ENCODE assay signal across 11 cellular contexts in genomic region chr7:132882714-132883428, GRCh38.
DNase-seq lines count a peak whose midpoint lies in the region; ATAC-seq and TF ChIP-seq lines count a peak whose summit lies in the region.
"Had no signal": no experiment of that assay in that cellular context is flagged by ENCODE, and none has a peak within 500 bp of the region (broad histone marks: within the 10 kb centered on the region; RNA-seq: fewer than 3 reads in every experiment).

No MANE protein-coding gene starts in this region.

- peak overlapping the region; percentile 19 for H3K27ac Mint-ChIP-seq in T-helper 17 cell
- peak overlapping the region; percentile 35 to 88 (median 84) for H3K27ac Mint-ChIP-seq in naive thymus-derived CD4-positive, alpha-beta T cell

- H3K27me3 ChIP-seq in naive thymus-derived CD4-positive, alpha-beta T cell (ENCODE audit: control insufficient read depth in 2 of 2, insufficient read depth in 2 of 2, low read length in 2 of 2) = no peaks in the 10 kb centered on the region
- H3K27me3 ChIP-seq: ovary, testis had no signal

- DNase-seq in T-helper 17 cell (no peak), A172 (ENCODE audit: low spot score) (no peak), posterior vena cava (ENCODE audit: low spot score) (no peak), NCI-H2171 (lab: John Stamatoyannopoulos, UW) (no peak), HK-2 (ENCODE audit: unreplicated experiment) (no peak)
- peak in 5 of 9 donors; percentile 21 to 40 (median 28) for DNase-seq in naive thymus-derived CD4-positive, alpha-beta T cell
- DNase-seq: hippocampal formation, ovary, testis had no signal

- H3K27ac ChIP-seq in naive thymus-derived CD4-positive, alpha-beta T cell (ENCODE audit: low read depth, low read length) = peak overlapping the region; percentile 27
- H3K27ac ChIP-seq: ovary, testis had no signal

- no peaks in the 10 kb centered on the region for H3K9me3 ChIP-seq in T-helper 17 cell (ENCODE audit: control insufficient read depth, low read length, poor library complexity, severe bottlenecking)
- no peaks in the 10 kb centered on the region for H3K9me3 ChIP-seq in naive thymus-derived CD4-positive, alpha-beta T cell (ENCODE audit: control insufficient read depth in 2 of 3, low read length in 3 of 3)
- H3K9me3 ChIP-seq: ovary, testis had no signal

- peaks cover 3% of the 10 kb centered on the region for H3K36me3 Mint-ChIP-seq in T-helper 17 cell (ENCODE audit: low read depth)
- H3K36me3 Mint-ChIP-seq in naive thymus-derived CD4-positive, alpha-beta T cell = peaks cover 0 to 40% (median 13%) of the 10 kb centered on the region in 5 donors

- intact Hi-C loops in naive thymus-derived CD4-positive, alpha-beta T cell (cut with micrococcal nuclease) = no loop called here
- intact Hi-C loops in posterior vena cava (cut with DNase I) = no loop called here

- H3K4me3 ChIP-seq in naive thymus-derived CD4-positive, alpha-beta T cell (ENCODE audit: low read length) = no peak overlapping the region
- H3K4me3 ChIP-seq: ovary, testis had no signal

- CTCF ChIA-PET in naive thymus-derived CD4-positive, alpha-beta T cell (lab: Charles Lee) = interaction anchor here (0.7 kb wide), 1 partner anchor 26 kb away, joined by 4 read pairs; no protein-coding TSS in a partner anchor

- POLR2A ChIA-PET in naive thymus-derived CD4-positive, alpha-beta T cell (lab: Charles Lee) = interaction anchor here (0.7 kb wide), 1 partner anchor 13 kb away, joined by 5 read pairs; no protein-coding TSS in a partner anchor

- TF ChIP-seq POLR2A in GM18505 (IDR thresholded peaks at IDR 0.05; ENCODE audit: borderline replicate concordance, extremely low read depth, insufficient read depth, insufficient read length) = no peak

- peaks cover 0 to 8% of the 10 kb centered on the region in 2 donors for H3K4me1 ChIP-seq in naive thymus-derived CD4-positive, alpha-beta T cell (ENCODE audit: control insufficient read depth in 2 of 2, insufficient read depth in 2 of 2, low read length in 2 of 2)
- H3K4me1 ChIP-seq: testis had no signal

- H3K9me3 Mint-ChIP-seq in naive thymus-derived CD4-positive, alpha-beta T cell = no peaks in the 10 kb centered on the region

- no peaks in the 10 kb centered on the region for H3K36me3 ChIP-seq in naive thymus-derived CD4-positive, alpha-beta T cell (ENCODE audit: control insufficient read depth in 2 of 3, insufficient read depth in 3 of 3, low read length in 3 of 3)
- H3K36me3 ChIP-seq: ovary had no signal

- H3K4me3 Mint-ChIP-seq in T-helper 17 cell = peak overlapping the region; percentile 34
- peak overlapping the region in 9 of 10 donors; percentile 3 to 76 (median 63) for H3K4me3 Mint-ChIP-seq in naive thymus-derived CD4-positive, alpha-beta T cell

- ATAC-seq in GM18505 (IDR thresholded peaks at IDR 0.05; ENCODE audit: unreplicated experiment) (peak; percentile 67), GM21717 (IDR thresholded peaks at IDR 0.05; ENCODE audit: unreplicated experiment) (peak; percentile 62), T-helper 17 cell (no peak)
- ATAC-seq in naive thymus-derived CD4-positive, alpha-beta T cell = peak; percentile 66

- H3K4me1 Mint-ChIP-seq in T-helper 17 cell = peaks cover 21% of the 10 kb centered on the region
- H3K4me1 Mint-ChIP-seq in naive thymus-derived CD4-positive, alpha-beta T cell = peaks cover 23 to 50% (median 27%) of the 10 kb centered on the region in 7 donors

- H3K27me3 Mint-ChIP-seq in T-helper 17 cell = no peaks in the 10 kb centered on the region
- no peaks in the 10 kb centered on the region for H3K27me3 Mint-ChIP-seq in naive thymus-derived CD4-positive, alpha-beta T cell

Comparison
In these comparisons a context has a peak if more than half of its experiments do, and no peak if none do; other contexts are left out.
1. DNase-seq: peak in naive thymus-derived CD4-positive, alpha-beta T cell (5 of 9); none in T-helper 17 cell (0 of 3), A172 (single experiment), posterior vena cava (single experiment), NCI-H2171 (single experiment) and HK-2 (single experiment).